In the genomic region with DNA sequence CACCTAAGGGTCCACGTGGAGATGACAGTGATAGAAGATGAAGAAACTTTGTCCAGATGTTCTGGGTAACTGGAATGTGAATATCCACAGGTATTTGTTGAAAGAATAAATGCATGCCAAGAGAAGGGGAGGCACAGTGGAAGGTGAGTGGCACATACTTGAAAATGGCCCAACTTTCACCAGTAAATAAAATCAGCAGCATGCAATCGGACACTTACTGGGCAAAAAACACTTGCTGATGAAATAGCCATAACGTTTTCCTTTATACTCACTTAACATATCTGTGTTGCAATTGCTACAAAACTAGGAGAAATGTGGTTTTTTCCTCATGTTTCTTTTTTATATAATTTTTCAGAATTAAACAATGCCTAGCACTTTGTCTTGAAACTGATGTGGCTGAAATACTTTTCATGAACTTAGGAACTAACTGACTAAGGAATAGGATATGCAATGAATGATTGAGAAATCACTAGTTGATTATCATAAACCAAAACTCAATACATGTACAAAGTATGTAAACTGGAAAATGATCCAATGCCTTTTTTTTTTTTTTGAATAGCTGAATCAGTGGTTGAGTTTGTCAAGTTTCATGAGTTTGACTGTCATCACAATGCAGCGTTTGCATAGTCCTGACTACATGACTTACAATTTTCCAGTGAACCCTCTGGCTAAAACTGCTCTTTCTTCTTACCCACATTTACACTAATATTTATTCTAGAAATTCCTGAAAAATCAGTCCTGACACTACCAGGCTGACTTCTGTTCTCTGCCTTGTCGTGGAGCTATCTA, we compare ENCODE assay signal across 16 cellular contexts.
DNase-seq lines count a peak whose midpoint lies in the region; ATAC-seq and TF ChIP-seq lines count a peak whose summit lies in the region.
"Had no signal": no experiment of that assay in that cellular context is flagged by ENCODE, and none has a peak within 500 bp of the region (broad histone marks: within the 10 kb centered on the region; RNA-seq: fewer than 3 reads in every experiment).

No MANE protein-coding gene starts in this region.

- DNase-seq in GM04504 (ENCODE audit: low read depth) (peak; percentile 23), hepatocyte (ENCODE audit: low spot score) (peak; percentile 16), smooth muscle cell (lab: John Stamatoyannopoulos, UW; ENCODE audit: unreplicated experiment) (no peak), NCI-H128 (lab: John Stamatoyannopoulos, UW; ENCODE audit: unreplicated experiment) (no peak), mucosa of descending colon (no peak)
- no peak for DNase-seq in activated CD8-positive, alpha-beta T cell treated with anti-CD3 and anti-CD28 coated beads, Interleukin-2, amount 10 ng/mL, durations not matched to agents 7 days and 5 days
- DNase-seq: activated CD4-positive, CD25-positive, alpha-beta regulatory T cell; activated CD8-positive, alpha-beta memory T cell treated with anti-CD3 and anti-CD28 coated beads, Interleukin-2, amount 50 U/mL, for 4 hours; CD4-positive, alpha-beta memory T cell; erythroblast; NCI-H82; T-cell had no signal

- no peak overlapping the region for H3K9ac ChIP-seq in smooth muscle cell (ENCODE audit: low read depth)

- H3K4me2 ChIP-seq in hepatocyte (peak overlapping the region; percentile 10), smooth muscle cell (peak overlapping the region; percentile 67)

- H3K36me3 Mint-ChIP-seq in brain: no peaks in the 10 kb centered on the region
- H3K36me3 Mint-ChIP-seq in activated CD8-positive, alpha-beta T cell treated with anti-CD3 and anti-CD28 coated beads, Interleukin-2, amount 10 ng/mL, durations not matched to agents 7 days and 5 days (ENCODE audit: low read depth): no peaks in the 10 kb centered on the region
- H3K36me3 Mint-ChIP-seq: activated naive CD4-positive, alpha-beta T cell treated with anti-CD3 and anti-CD28 coated beads, Interleukin-2, amount 50 U/mL, for 24 hours; CD4-positive, alpha-beta memory T cell; memory B cell; T-cell had no signal

- WGBS in hepatocyte (ENCODE audit: low lambda C conversion rate, missing lambda C conversion rate): 45% methylated on average over 5 of the region's 5 CpGs
- 46% methylated on average over 5 of the region's 5 CpGs for WGBS in smooth muscle cell (ENCODE audit: low lambda C conversion rate)

- H3K36me3 ChIP-seq in hepatocyte (replicated peaks; ENCODE audit: insufficient read depth, low read depth): no peaks in the 10 kb centered on the region
- H3K36me3 ChIP-seq in smooth muscle cell (ENCODE audit: low read depth): no peaks in the 10 kb centered on the region
- H3K36me3 ChIP-seq in mucosa of descending colon (ENCODE audit: low read depth): no peaks in the 10 kb centered on the region

- TF ChIP-seq CTCF in brain (conservative IDR thresholded peaks at IDR 0.05) (no peak), hepatocyte (IDR thresholded peaks at IDR 0.05; ENCODE audit: poor library complexity) (no peak), smooth muscle cell (IDR thresholded peaks at IDR 0.05; ENCODE audit: borderline replicate concordance, insufficient read depth, poor library complexity, severe bottlenecking) (no peak), mucosa of descending colon (IDR thresholded peaks at IDR 0.05) (no peak)

- no peak overlapping the region for H3K4me3 Mint-ChIP-seq in brain
- H3K4me3 Mint-ChIP-seq in activated CD8-positive, alpha-beta T cell treated with anti-CD3 and anti-CD28 coated beads, Interleukin-2, amount 10 ng/mL, durations not matched to agents 7 days and 5 days: no peak overlapping the region
- H3K4me3 Mint-ChIP-seq: activated naive CD4-positive, alpha-beta T cell treated with anti-CD3 and anti-CD28 coated beads, Interleukin-2, amount 50 U/mL, for 24 hours; CD4-positive, alpha-beta memory T cell; memory B cell; T-cell had no signal

- no peaks in the 10 kb centered on the region for H3K9me3 ChIP-seq in hepatocyte (ENCODE audit: low read depth)
- no peaks in the 10 kb centered on the region for H3K9me3 ChIP-seq in smooth muscle cell (replicated peaks; ENCODE audit: low read depth)
- no peaks in the 10 kb centered on the region for H3K9me3 ChIP-seq in mucosa of descending colon

- peaks cover 17% of the 10 kb centered on the region for H3K4me1 ChIP-seq in hepatocyte (ENCODE audit: insufficient read depth)
- H3K4me1 ChIP-seq in smooth muscle cell (ENCODE audit: low read depth): peaks cover 11% of the 10 kb centered on the region
- no peaks in the 10 kb centered on the region for H3K4me1 ChIP-seq in mucosa of descending colon (ENCODE audit: low read depth)

- peaks cover 14% of the 10 kb centered on the region for H3F3A ChIP-seq in smooth muscle cell (ENCODE audit: low read depth)

- intact Hi-C loops in mucosa of descending colon (cut with DNase I, micrococcal nuclease): no loop called here

- H3K27ac ChIP-seq in hepatocyte: peak overlapping the region; percentile 10
- peak overlapping the region; percentile 58 for H3K27ac ChIP-seq in smooth muscle cell (ENCODE audit: low read depth)

- CTCF ChIA-PET in activated CD8-positive, alpha-beta T cell treated with anti-CD3 and anti-CD28 coated beads, Interleukin-2, amount 10 ng/mL, durations not matched to agents 7 days and 5 days (lab: Charles Lee): interaction anchor here (0.8 to 1.2 kb wide), 3 partner anchors 13 to 375 kb away, joined by 3 to 4 read pairs (median 3); no protein-coding TSS in a partner anchor

- H3K9me2 ChIP-seq in hepatocyte (replicated peaks; ENCODE audit: insufficient read depth): no peaks in the 10 kb centered on the region

- H3K4me1 Mint-ChIP-seq in brain: peaks cover 19% of the 10 kb centered on the region
- H3K4me1 Mint-ChIP-seq in activated CD8-positive, alpha-beta T cell treated with anti-CD3 and anti-CD28 coated beads, Interleukin-2, amount 10 ng/mL, durations not matched to agents 7 days and 5 days (ENCODE audit: low read depth): no peaks in the 10 kb centered on the region
- H3K4me1 Mint-ChIP-seq: T-cell had no signal

- H4K20me1 ChIP-seq in hepatocyte (ENCODE audit: insufficient read depth, poor library complexity, severe bottlenecking) (no peaks in the 10 kb centered on the region), smooth muscle cell (ENCODE audit: low read depth) (peaks cover 3% of the 10 kb centered on the region)

- H2AFZ ChIP-seq in hepatocyte (no peak overlapping the region), smooth muscle cell (ENCODE audit: low read depth) (no peak overlapping the region)

- ATAC-seq in HG02642 (IDR thresholded peaks at IDR 0.05; ENCODE audit: poor library complexity, unreplicated experiment) (no peak), mucosa of descending colon (no peak)
- ATAC-seq in activated CD8-positive, alpha-beta T cell treated with anti-CD3 and anti-CD28 coated beads, Interleukin-2, amount 10 ng/mL, durations not matched to agents 7 days and 5 days: no peak
- ATAC-seq: T-cell had no signal

- H3K27me3 Mint-ChIP-seq in brain: peaks cover 3% of the 10 kb centered on the region
- no peaks in the 10 kb centered on the region for H3K27me3 Mint-ChIP-seq in activated CD8-positive, alpha-beta T cell treated with anti-CD3 and anti-CD28 coated beads, Interleukin-2, amount 10 ng/mL, durations not matched to agents 7 days and 5 days (ENCODE audit: low read depth)
- H3K27me3 Mint-ChIP-seq: activated naive CD4-positive, alpha-beta T cell treated with anti-CD3 and anti-CD28 coated beads, Interleukin-2, amount 50 U/mL, for 24 hours had no signal

- no peaks in the 10 kb centered on the region for H3K79me2 ChIP-seq in hepatocyte
- H3K79me2 ChIP-seq in smooth muscle cell (ENCODE audit: low read depth): no peaks in the 10 kb centered on the region

- POLR2A ChIA-PET in activated CD8-positive, alpha-beta T cell treated with anti-CD3 and anti-CD28 coated beads, Interleukin-2, amount 10 ng/mL, durations not matched to agents 7 days and 5 days (lab: Charles Lee): no interaction called here

- H3K27me3 ChIP-seq in hepatocyte: no peaks in the 10 kb centered on the region
- peaks cover 30% of the 10 kb centered on the region for H3K27me3 ChIP-seq in smooth muscle cell (ENCODE audit: low read depth)

- H3K4me3 ChIP-seq in hepatocyte (no peak overlapping the region), smooth muscle cell (no peak overlapping the region), mucosa of descending colon (no peak overlapping the region)

- H3K9me3 Mint-ChIP-seq in brain: no peaks in the 10 kb centered on the region
- no peaks in the 10 kb centered on the region for H3K9me3 Mint-ChIP-seq in activated CD8-positive, alpha-beta T cell treated with anti-CD3 and anti-CD28 coated beads, Interleukin-2, amount 10 ng/mL, durations not matched to agents 7 days and 5 days (ENCODE audit: insufficient read depth)
- H3K9me3 Mint-ChIP-seq: activated naive CD4-positive, alpha-beta T cell treated with anti-CD3 and anti-CD28 coated beads, Interleukin-2, amount 50 U/mL, for 24 hours; CD4-positive, alpha-beta memory T cell; memory B cell; T-cell had no signal

- peak overlapping the region in 3 of 5 experiments; percentile 8 to 86 (median 64) for H3K27ac Mint-ChIP-seq in brain
- no peak overlapping the region for H3K27ac Mint-ChIP-seq in activated CD8-positive, alpha-beta T cell treated with anti-CD3 and anti-CD28 coated beads, Interleukin-2, amount 10 ng/mL, durations not matched to agents 7 days and 5 days
- H3K27ac Mint-ChIP-seq: activated naive CD4-positive, alpha-beta T cell treated with anti-CD3 and anti-CD28 coated beads, Interleukin-2, amount 50 U/mL, for 24 hours; CD4-positive, alpha-beta memory T cell; memory B cell; T-cell had no signal

Comparison
In these comparisons a context has a peak if more than half of its experiments do, and no peak if none do; other contexts are left out.
1. DNase-seq: peak in GM04504 (single experiment) and hepatocyte (single experiment); none in smooth muscle cell (single experiment), activated CD8-positive, alpha-beta T cell treated with anti-CD3 and anti-CD28 coated beads, Interleukin-2, amount 10 ng/mL, durations not matched to agents 7 days and 5 days (single experiment), NCI-H128 (single experiment) and mucosa of descending colon (0 of 3).